22 cellular contexts compared by ENCODE assay signal in genomic region chr11:112631333-112631732, GRCh38.
A peak's percentile ranks its signal among the peaks of the same experiment; 100 is the strongest.
DNase-seq lines count a peak whose midpoint lies in the region; ATAC-seq and TF ChIP-seq lines count a peak whose summit lies in the region.
"Had no signal": no experiment of that assay in that cellular context is flagged by ENCODE, and none has a peak within 500 bp of the region (broad histone marks: within the 10 kb centered on the region; RNA-seq: fewer than 3 reads in every experiment).

No MANE protein-coding gene starts in this region.

- H3K4me1 ChIP-seq in mucosa of descending colon (ENCODE audit: low read depth) = no peaks in the 10 kb centered on the region

- no peaks in the 10 kb centered on the region for H3K9me3 ChIP-seq in mucosa of descending colon
- H3K9me3 ChIP-seq: SK-N-SH, thoracic aorta had no signal

- intact Hi-C loops in mucosa of descending colon (cut with DNase I, micrococcal nuclease) = no loop called here

- ATAC-seq in GM18498 (IDR thresholded peaks at IDR 0.05; ENCODE audit: unreplicated experiment) = peak; percentile 51
- ATAC-seq in GM19463 (IDR thresholded peaks at IDR 0.05; ENCODE audit: unreplicated experiment) = peak; percentile 39
- ATAC-seq in mucosa of descending colon = no peak
- ATAC-seq in GM21447 (IDR thresholded peaks at IDR 0.05; ENCODE audit: unreplicated experiment) = no peak
- ATAC-seq in GM18502 (IDR thresholded peaks at IDR 0.05; ENCODE audit: poor library complexity, unreplicated experiment) = no peak
- ATAC-seq: esophagus mucosa; stimulated activated naive CD8-positive, alpha-beta T cell treated with anti-CD3 and anti-CD28 coated beads, Interleukin-15, Interleukin-2, amounts not matched to agents 100 U/mL and 50 U/mL, for 24 hours had no signal

- no peak overlapping the region for H3K4me3 ChIP-seq in mucosa of descending colon
- H3K4me3 ChIP-seq: thoracic aorta had no signal

- TF ChIP-seq CTCF in mucosa of descending colon (IDR thresholded peaks at IDR 0.05) = no peak

- DNase-seq in MV-4-11 (lab: John Stamatoyannopoulos, UW) (peak; percentile 45), midbrain (lab: John Stamatoyannopoulos, UW) (peak; percentile 23), mucosa of descending colon (no peak)
- DNase-seq: activated CD4-positive, alpha-beta T cell treated with anti-CD3 and anti-CD28 coated beads for 4 hours; activated CD8-positive, alpha-beta memory T cell treated with anti-CD3 and anti-CD28 coated beads for 24 hours; activated effector memory CD4-positive, alpha-beta T cell treated with Interleukin-2 at 50 U/mL for 16 hours; activated naive CD8-positive, alpha-beta T cell treated with anti-CD3 and anti-CD28 coated beads for 36 hours; aorta; DMS79 treated with DMSO at 0.1 percent for 48 hours; endodermal cell; foreskin fibroblast; GF-D8; IMR-90; NCI-H446 treated with DMSO at 0.1 percent for 48 hours; SK-N-SH; stimulated activated naive CD8-positive, alpha-beta T cell treated with anti-CD3 and anti-CD28 coated beads, Interleukin-15, Interleukin-2, amounts not matched to agents 100 U/mL and 50 U/mL, for 24 hours had no signal

- H3K36me3 ChIP-seq in mucosa of descending colon (ENCODE audit: low read depth) = no peaks in the 10 kb centered on the region
- H3K36me3 ChIP-seq: thoracic aorta had no signal

Comparison
In these comparisons a context has a peak if more than half of its experiments do, and no peak if none do; other contexts are left out.
1. ATAC-seq: peak in GM18498 (single experiment) and GM19463 (single experiment); none in mucosa of descending colon (single experiment), GM21447 (single experiment) and GM18502 (single experiment).
2. DNase-seq: peak in MV-4-11 (single experiment) and midbrain (single experiment); none in mucosa of descending colon (0 of 3).